Comparison of ENCODE assay signal across 25 cellular contexts in the genomic region with DNA sequence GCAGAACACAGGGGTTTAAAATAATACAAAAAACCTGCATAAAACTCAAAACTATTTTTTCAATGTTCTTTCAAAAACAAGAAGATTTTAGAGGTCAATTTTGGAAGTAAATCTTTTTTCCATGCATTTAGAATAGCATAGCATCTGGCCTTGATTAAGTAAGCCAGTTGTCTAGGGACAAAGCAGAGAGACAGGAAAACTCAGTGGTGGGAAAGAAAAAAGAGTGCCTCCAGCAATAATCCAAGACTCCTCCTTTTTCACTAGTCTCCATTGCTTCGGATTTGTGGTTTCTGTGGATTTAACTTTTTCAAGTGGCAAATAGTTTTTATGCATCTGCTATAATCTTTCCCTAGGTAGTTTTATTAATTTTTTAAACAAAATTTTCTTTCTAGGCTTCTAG.
DNase-seq lines count a peak whose midpoint lies in the region; ATAC-seq and TF ChIP-seq lines count a peak whose summit lies in the region.
"Had no signal": no experiment of that assay in that cellular context is flagged by ENCODE, and none has a peak within 500 bp of the region (broad histone marks: within the 10 kb centered on the region; RNA-seq: fewer than 3 reads in every experiment).

No MANE protein-coding gene starts in this region.

- no peak overlapping the region for H2AFZ ChIP-seq in smooth muscle cell (ENCODE audit: low read depth)

- peak; percentile 20 for DNase-seq in DMS 273 (lab: John Stamatoyannopoulos, UW; ENCODE audit: unreplicated experiment)
- no peak for DNase-seq in DMS 273 treated with DMSO at 0.1 percent for 48 hours (lab: John Stamatoyannopoulos, UW)
- DNase-seq in fibroblast of peridontal ligament (ENCODE audit: extremely low read depth), result peak; percentile 83
- no peak for DNase-seq in smooth muscle cell (lab: John Stamatoyannopoulos, UW; ENCODE audit: unreplicated experiment)
- no peak for DNase-seq in EL
- DNase-seq in NCI-H1417 treated with DMSO at 0.1 percent for 48 hours (lab: John Stamatoyannopoulos, UW), result no peak
- DNase-seq in cortex of kidney (lab: John Stamatoyannopoulos, UW), result no peak
- DNase-seq: CD4-positive, alpha-beta T cell; COR-L47; GDM1; GOT3; HCEC 1CT; KG1; NCI-H1105; NCI-H1694; NCI-H2081; NCI-H2171; NCI-H345; NCI-H524; NCI-H774; Peyer's patch; SJCRH30 had no signal

- H3K36me3 ChIP-seq in smooth muscle cell (ENCODE audit: low read depth), result no peaks in the 10 kb centered on the region
- H3K36me3 ChIP-seq: BLaER1, Peyer's patch, SJCRH30 had no signal

- no peaks in the 10 kb centered on the region for H3F3A ChIP-seq in smooth muscle cell (ENCODE audit: low read depth)

- H3K27ac ChIP-seq in smooth muscle cell (ENCODE audit: low read depth), result no peak overlapping the region
- H3K27ac ChIP-seq: 22Rv1, BLaER1, Peyer's patch, SJCRH30 had no signal

- no peak overlapping the region for H3K9ac ChIP-seq in smooth muscle cell (ENCODE audit: low read depth)
- H3K9ac ChIP-seq: BLaER1 had no signal

- no peak overlapping the region for H3K4me3 ChIP-seq in smooth muscle cell
- H3K4me3 ChIP-seq: BLaER1, Peyer's patch, SJCRH30 had no signal

- 36% methylated on average over 1 of the region's 1 CpG for WGBS in smooth muscle cell (ENCODE audit: low lambda C conversion rate)

- no peaks in the 10 kb centered on the region for H4K20me1 ChIP-seq in smooth muscle cell (ENCODE audit: low read depth)
- H4K20me1 ChIP-seq: BLaER1 had no signal

- TF ChIP-seq CTCF in smooth muscle cell (IDR thresholded peaks at IDR 0.05; ENCODE audit: borderline replicate concordance, insufficient read depth, poor library complexity, severe bottlenecking), result no peak

- ATAC-seq in SK-N-SH treated with all-trans-retinoic acid at 6 μM for 48 hours, result peak; percentile 65

- no peaks in the 10 kb centered on the region for H3K9me3 ChIP-seq in smooth muscle cell (replicated peaks; ENCODE audit: low read depth)
- H3K9me3 ChIP-seq: BLaER1, Peyer's patch, SJCRH30 had no signal

- H3K79me2 ChIP-seq in smooth muscle cell (ENCODE audit: low read depth), result no peaks in the 10 kb centered on the region

- no peaks in the 10 kb centered on the region for H3K4me1 ChIP-seq in smooth muscle cell (ENCODE audit: low read depth)
- H3K4me1 ChIP-seq: BLaER1, Peyer's patch, SJCRH30 had no signal

- no peaks in the 10 kb centered on the region for H3K27me3 ChIP-seq in smooth muscle cell (ENCODE audit: low read depth)
- H3K27me3 ChIP-seq: BLaER1, Peyer's patch, SJCRH30 had no signal

- H3K4me2 ChIP-seq in smooth muscle cell, result peak overlapping the region; percentile 52
- H3K4me2 ChIP-seq: BLaER1 had no signal

TF ChIP-seq in SK-N-SH treated with all-trans-retinoic acid at 6 μM for 48 hours, 23 proteins besides CTCF, POLR2A, EP300 and RAD21:
- TF ChIP-seq, protein P1, sequence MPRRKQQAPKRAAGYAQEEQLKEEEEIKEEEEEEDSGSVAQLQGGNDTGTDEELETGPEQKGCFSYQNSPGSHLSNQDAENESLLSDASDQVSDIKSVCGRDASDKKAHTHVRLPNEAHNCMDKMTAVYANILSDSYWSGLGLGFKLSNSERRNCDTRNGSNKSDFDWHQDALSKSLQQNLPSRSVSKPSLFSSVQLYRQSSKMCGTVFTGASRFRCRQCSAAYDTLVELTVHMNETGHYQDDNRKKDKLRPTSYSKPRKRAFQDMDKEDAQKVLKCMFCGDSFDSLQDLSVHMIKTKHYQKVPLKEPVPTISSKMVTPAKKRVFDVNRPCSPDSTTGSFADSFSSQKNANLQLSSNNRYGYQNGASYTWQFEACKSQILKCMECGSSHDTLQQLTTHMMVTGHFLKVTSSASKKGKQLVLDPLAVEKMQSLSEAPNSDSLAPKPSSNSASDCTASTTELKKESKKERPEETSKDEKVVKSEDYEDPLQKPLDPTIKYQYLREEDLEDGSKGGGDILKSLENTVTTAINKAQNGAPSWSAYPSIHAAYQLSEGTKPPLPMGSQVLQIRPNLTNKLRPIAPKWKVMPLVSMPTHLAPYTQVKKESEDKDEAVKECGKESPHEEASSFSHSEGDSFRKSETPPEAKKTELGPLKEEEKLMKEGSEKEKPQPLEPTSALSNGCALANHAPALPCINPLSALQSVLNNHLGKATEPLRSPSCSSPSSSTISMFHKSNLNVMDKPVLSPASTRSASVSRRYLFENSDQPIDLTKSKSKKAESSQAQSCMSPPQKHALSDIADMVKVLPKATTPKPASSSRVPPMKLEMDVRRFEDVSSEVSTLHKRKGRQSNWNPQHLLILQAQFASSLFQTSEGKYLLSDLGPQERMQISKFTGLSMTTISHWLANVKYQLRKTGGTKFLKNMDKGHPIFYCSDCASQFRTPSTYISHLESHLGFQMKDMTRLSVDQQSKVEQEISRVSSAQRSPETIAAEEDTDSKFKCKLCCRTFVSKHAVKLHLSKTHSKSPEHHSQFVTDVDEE (CRISPR knock-in tag; IDR thresholded peaks at IDR 0.05), result no peak
- TF ChIP-seq ZC3H10 (CRISPR knock-in tag; IDR thresholded peaks at IDR 0.05), result no peak

Comparison
In these comparisons a context has a peak if more than half of its experiments do, and no peak if none do; other contexts are left out.
1. DNase-seq: peak in DMS 273 (single experiment) and fibroblast of peridontal ligament (single experiment); none in DMS 273 treated with DMSO at 0.1 percent for 48 hours (single experiment), smooth muscle cell (single experiment), EL (single experiment), NCI-H1417 treated with DMSO at 0.1 percent for 48 hours (single experiment) and cortex of kidney (single experiment).